ENCODE assay signal across 10 cellular contexts in the genomic region with DNA sequence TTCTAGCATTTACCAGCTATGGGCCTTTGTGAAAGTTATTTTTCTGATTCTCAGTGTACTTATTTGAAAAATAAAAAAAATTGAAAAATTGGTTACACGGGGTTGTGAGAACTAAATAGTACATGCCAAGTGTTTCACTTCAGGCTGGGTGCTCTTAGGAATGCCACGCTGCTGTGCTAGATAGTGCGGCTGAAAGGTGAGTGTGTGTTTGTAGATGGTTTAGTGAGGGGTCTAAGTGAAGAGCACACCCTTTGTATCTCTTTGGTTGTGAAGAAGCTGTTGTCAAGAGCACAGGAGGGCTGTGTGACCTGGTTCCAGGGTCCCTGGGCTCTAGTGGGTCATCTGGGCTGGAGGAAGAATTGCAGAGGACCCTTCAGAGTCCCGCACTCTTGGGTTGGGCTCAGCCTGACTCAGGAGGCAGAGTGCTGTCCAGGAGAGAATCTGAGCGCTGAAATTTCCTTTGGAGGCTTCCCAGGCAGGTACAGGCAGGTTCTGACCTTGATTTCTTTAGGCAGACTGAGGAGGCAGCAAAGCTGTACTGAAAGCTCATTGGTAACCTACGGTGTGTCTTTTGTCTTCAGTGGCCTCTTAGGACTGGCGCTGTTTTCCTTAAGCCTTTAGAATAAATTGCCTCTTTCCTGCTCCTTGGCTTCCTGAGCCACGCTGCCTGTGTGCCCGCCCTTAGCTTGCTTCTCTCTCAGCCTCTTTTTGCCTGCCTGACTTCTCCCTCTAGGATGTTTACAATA. TPM values are rescaled to one million over a fixed set of nuclear protein-coding genes. Genes with fewer than 3 reads are reported as not detected.
A peak's percentile ranks its signal among the peaks of the same experiment; 100 is the strongest.
DNase-seq lines count a peak whose midpoint lies in the region; ATAC-seq, FAIRE-seq and TF ChIP-seq lines count a peak whose summit lies in the region.
"Had no signal": no experiment of that assay in that cellular context is flagged by ENCODE, and none has a peak within 500 bp of the region (broad histone marks: within the 10 kb centered on the region; RNA-seq: fewer than 3 reads in every experiment).

No MANE protein-coding gene starts in this region.

- FAIRE-seq in bronchial epithelial cell (lab: Jason Lieb, UNC): peak; percentile 55

- H3K36me3 ChIP-seq in bronchial epithelial cell (ENCODE audit: control insufficient read depth, insufficient read depth, low read length) (no peaks in the 10 kb centered on the region), liver (ENCODE audit: control insufficient read depth in 4 of 4, insufficient read depth in 3 of 4, low read depth in 1 of 4, low read length in 3 of 4) (no peaks in the 10 kb centered on the region), thyroid gland (no peaks in the 10 kb centered on the region)

- H3K4me3 ChIP-seq in bronchial epithelial cell (ENCODE audit: low read depth, low read length): no peak overlapping the region
- no peak overlapping the region for H3K4me3 ChIP-seq in liver (ENCODE audit: low read depth in 1 of 3, low read length in 3 of 3)
- no peak overlapping the region for H3K4me3 ChIP-seq in thyroid gland (replicated peaks in 1 of 3)

- H3K9ac ChIP-seq in liver (ENCODE audit: low read depth in 1 of 2, low read length in 2 of 2): peak overlapping the region in 1 of 2 donors; percentile 25

- TF ChIP-seq CTCF in bronchial epithelial cell (IDR thresholded peaks at IDR 0.05; ENCODE audit: insufficient read depth, low read length, severe bottlenecking) (peak; percentile 12), liver (IDR thresholded peaks at IDR 0.05; ENCODE audit: low read depth, low read length, missing input control) (no peak), thyroid gland (IDR thresholded peaks at IDR 0.05) (no peak)

- H3K27ac Mint-ChIP-seq in T-helper 1 cell treated with Interleukin-12 subunit alpha and Interleukin-12 subunit beta and Interleukin-4 antibody, amounts not matched to agents 30 μg/mL and 1 μg/mL, for 36 hours: peak overlapping the region; percentile 43

- no peaks in the 10 kb centered on the region for H3K9me3 ChIP-seq in liver (ENCODE audit: control insufficient read depth in 4 of 4, low read length in 3 of 4)
- no peaks in the 10 kb centered on the region for H3K9me3 ChIP-seq in thyroid gland

- no peaks in the 10 kb centered on the region for H3K27me3 Mint-ChIP-seq in T-helper 1 cell treated with Interleukin-12 subunit alpha and Interleukin-12 subunit beta and Interleukin-4 antibody, amounts not matched to agents 30 μg/mL and 1 μg/mL, for 36 hours (ENCODE audit: low read depth)

- no peak overlapping the region for H3K4me3 Mint-ChIP-seq in T-helper 1 cell treated with Interleukin-12 subunit alpha and Interleukin-12 subunit beta and Interleukin-4 antibody, amounts not matched to agents 30 μg/mL and 1 μg/mL, for 36 hours

- H3K27ac ChIP-seq in liver (ENCODE audit: low read depth in 1 of 2, low read length in 2 of 2) (peak overlapping the region; percentile 39 to 58), thyroid gland (peak overlapping the region in 2 of 3 donors; percentile 23 to 27)

- H3K4me1 Mint-ChIP-seq in T-helper 1 cell treated with Interleukin-12 subunit alpha and Interleukin-12 subunit beta and Interleukin-4 antibody, amounts not matched to agents 30 μg/mL and 1 μg/mL, for 36 hours (ENCODE audit: low read depth): peaks cover 60% of the 10 kb centered on the region

- no peak for TF ChIP-seq POLR2A in thyroid gland (IDR thresholded peaks at IDR 0.05)

- intact Hi-C loops in thyroid gland (cut with DNase I): no loop called here

- no peak for TF ChIP-seq RAD21 in liver (IDR thresholded peaks at IDR 0.05)

- no peaks in the 10 kb centered on the region for H3K9me3 Mint-ChIP-seq in T-helper 1 cell treated with Interleukin-12 subunit alpha and Interleukin-12 subunit beta and Interleukin-4 antibody, amounts not matched to agents 30 μg/mL and 1 μg/mL, for 36 hours

- ATAC-seq in HG03520 (IDR thresholded peaks at IDR 0.05; ENCODE audit: unreplicated experiment): no peak
- ATAC-seq in HG03469 (IDR thresholded peaks at IDR 0.05; ENCODE audit: unreplicated experiment): no peak
- ATAC-seq in GM21390 (IDR thresholded peaks at IDR 0.05; ENCODE audit: unreplicated experiment): no peak

- H3K4me1 ChIP-seq in liver (ENCODE audit: control insufficient read depth in 4 of 4, insufficient read depth in 4 of 4, low read length in 3 of 4) (peaks cover 13 to 73% (median 49%) of the 10 kb centered on the region in 4 donors), thyroid gland (peaks cover 18 to 40% of the 10 kb centered on the region in 2 donors)

- H3K36me3 Mint-ChIP-seq in T-helper 1 cell treated with Interleukin-12 subunit alpha and Interleukin-12 subunit beta and Interleukin-4 antibody, amounts not matched to agents 30 μg/mL and 1 μg/mL, for 36 hours (ENCODE audit: low read depth): peaks cover 5% of the 10 kb centered on the region

- DNase-seq in T-helper 1 cell (no peak), bronchial epithelial cell (ENCODE audit: low read depth) (peak; percentile 94), thyroid gland (peak in 1 of 2 donors; percentile 17)
- DNase-seq: 8988T, foreskin fibroblast had no signal

- 47% methylated on average over 9 of the region's 9 CpGs for WGBS in liver
- 39 to 47% methylated on average over 9 of the region's 9 CpGs for WGBS in thyroid gland, 2 donors

- H3K27me3 ChIP-seq in bronchial epithelial cell (ENCODE audit: control insufficient read depth, insufficient read depth, low read length) (no peaks in the 10 kb centered on the region), liver (ENCODE audit: control insufficient read depth in 4 of 4, insufficient read depth in 4 of 4, low read length in 3 of 4) (no peaks in the 10 kb centered on the region), thyroid gland (no peaks in the 10 kb centered on the region)

TF ChIP-seq in liver, 16 proteins besides CTCF, POLR2A, EP300 and RAD21:
- TF ChIP-seq YY1 (IDR thresholded peaks at IDR 0.05): no peak
- no peak for TF ChIP-seq JUND (IDR thresholded peaks at IDR 0.05)
- TF ChIP-seq GABPA (IDR thresholded peaks at IDR 0.05 in 1 of 2, conservative IDR thresholded peaks at IDR 0.05 in 1 of 2): no peak
- TF ChIP-seq HNF4G (IDR thresholded peaks at IDR 0.05): no peak
- no peak for TF ChIP-seq FOXA2 (IDR thresholded peaks at IDR 0.05)
- no peak for TF ChIP-seq SP1 (IDR thresholded peaks at IDR 0.05)
- TF ChIP-seq, protein P1, sequence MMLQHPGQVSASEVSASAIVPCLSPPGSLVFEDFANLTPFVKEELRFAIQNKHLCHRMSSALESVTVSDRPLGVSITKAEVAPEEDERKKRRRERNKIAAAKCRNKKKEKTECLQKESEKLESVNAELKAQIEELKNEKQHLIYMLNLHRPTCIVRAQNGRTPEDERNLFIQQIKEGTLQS (IDR thresholded peaks at IDR 0.05): no peak
- TF ChIP-seq, protein P2, sequence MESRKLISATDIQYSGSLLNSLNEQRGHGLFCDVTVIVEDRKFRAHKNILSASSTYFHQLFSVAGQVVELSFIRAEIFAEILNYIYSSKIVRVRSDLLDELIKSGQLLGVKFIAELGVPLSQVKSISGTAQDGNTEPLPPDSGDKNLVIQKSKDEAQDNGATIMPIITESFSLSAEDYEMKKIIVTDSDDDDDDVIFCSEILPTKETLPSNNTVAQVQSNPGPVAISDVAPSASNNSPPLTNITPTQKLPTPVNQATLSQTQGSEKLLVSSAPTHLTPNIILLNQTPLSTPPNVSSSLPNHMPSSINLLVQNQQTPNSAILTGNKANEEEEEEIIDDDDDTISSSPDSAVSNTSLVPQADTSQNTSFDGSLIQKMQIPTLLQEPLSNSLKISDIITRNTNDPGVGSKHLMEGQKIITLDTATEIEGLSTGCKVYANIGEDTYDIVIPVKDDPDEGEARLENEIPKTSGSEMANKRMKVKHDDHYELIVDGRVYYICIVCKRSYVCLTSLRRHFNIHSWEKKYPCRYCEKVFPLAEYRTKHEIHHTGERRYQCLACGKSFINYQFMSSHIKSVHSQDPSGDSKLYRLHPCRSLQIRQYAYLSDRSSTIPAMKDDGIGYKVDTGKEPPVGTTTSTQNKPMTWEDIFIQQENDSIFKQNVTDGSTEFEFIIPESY (IDR thresholded peaks at IDR 0.05): no peak
- TF ChIP-seq, protein P3, sequence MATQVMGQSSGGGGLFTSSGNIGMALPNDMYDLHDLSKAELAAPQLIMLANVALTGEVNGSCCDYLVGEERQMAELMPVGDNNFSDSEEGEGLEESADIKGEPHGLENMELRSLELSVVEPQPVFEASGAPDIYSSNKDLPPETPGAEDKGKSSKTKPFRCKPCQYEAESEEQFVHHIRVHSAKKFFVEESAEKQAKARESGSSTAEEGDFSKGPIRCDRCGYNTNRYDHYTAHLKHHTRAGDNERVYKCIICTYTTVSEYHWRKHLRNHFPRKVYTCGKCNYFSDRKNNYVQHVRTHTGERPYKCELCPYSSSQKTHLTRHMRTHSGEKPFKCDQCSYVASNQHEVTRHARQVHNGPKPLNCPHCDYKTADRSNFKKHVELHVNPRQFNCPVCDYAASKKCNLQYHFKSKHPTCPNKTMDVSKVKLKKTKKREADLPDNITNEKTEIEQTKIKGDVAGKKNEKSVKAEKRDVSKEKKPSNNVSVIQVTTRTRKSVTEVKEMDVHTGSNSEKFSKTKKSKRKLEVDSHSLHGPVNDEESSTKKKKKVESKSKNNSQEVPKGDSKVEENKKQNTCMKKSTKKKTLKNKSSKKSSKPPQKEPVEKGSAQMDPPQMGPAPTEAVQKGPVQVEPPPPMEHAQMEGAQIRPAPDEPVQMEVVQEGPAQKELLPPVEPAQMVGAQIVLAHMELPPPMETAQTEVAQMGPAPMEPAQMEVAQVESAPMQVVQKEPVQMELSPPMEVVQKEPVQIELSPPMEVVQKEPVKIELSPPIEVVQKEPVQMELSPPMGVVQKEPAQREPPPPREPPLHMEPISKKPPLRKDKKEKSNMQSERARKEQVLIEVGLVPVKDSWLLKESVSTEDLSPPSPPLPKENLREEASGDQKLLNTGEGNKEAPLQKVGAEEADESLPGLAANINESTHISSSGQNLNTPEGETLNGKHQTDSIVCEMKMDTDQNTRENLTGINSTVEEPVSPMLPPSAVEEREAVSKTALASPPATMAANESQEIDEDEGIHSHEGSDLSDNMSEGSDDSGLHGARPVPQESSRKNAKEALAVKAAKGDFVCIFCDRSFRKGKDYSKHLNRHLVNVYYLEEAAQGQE (IDR thresholded peaks at IDR 0.05): no peak
- no peak for TF ChIP-seq NR2F2 (IDR thresholded peaks at IDR 0.05)
- TF ChIP-seq, protein P4, sequence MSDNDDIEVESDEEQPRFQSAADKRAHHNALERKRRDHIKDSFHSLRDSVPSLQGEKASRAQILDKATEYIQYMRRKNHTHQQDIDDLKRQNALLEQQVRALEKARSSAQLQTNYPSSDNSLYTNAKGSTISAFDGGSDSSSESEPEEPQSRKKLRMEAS (IDR thresholded peaks at IDR 0.05): no peak
- no peak for TF ChIP-seq FOXA1 (IDR thresholded peaks at IDR 0.05)
- TF ChIP-seq RXRA (IDR thresholded peaks at IDR 0.05): no peak
- TF ChIP-seq EGR1 (IDR thresholded peaks at IDR 0.05; ENCODE audit: low read depth in 2 of 2): no peak
- no peak for TF ChIP-seq TAF1 (conservative IDR thresholded peaks at IDR 0.05)

RNA-seq across cellular contexts. Expression of a gene that starts 44.4 kb away (rescaled TPM):
- 81.1 and 82.2 TPM in 2 replicates for total RNA-seq in bronchial epithelial cell
- 10 to 100 TPM; 33.7 to 40.0 TPM for total RNA-seq in liver
- polyA plus RNA-seq in liver: 10 to 100 TPM in 1 of 2 donors, 1 to 10 TPM in 1; 9.1 to 13.6 TPM
- total RNA-seq in thyroid gland: 10 to 100 TPM; 33.8 to 47.3 (median 35.7) TPM
